Comparison of ENCODE assay signal across 31 cellular contexts in genomic region chr6:168062346-168063289, GRCh38. TPM values are rescaled to one million over a fixed set of nuclear protein-coding genes. Genes with fewer than 3 reads are reported as not detected.
"Had no signal": no experiment of that assay in that cellular context is flagged by ENCODE, and none has a peak within 500 bp of the region (broad histone marks: within the 10 kb centered on the region; RNA-seq: fewer than 3 reads in every experiment).

No MANE protein-coding gene starts in this region.

- H3K4me3 ChIP-seq: coronary artery, esophagus muscularis mucosa, gastroesophageal sphincter, heart right ventricle, lower lobe of right lung, mucosa of descending colon, prostate gland, right atrium auricular region, skin epidermis, spleen, testis, tibial artery had no signal

- H3K4me1 ChIP-seq: foreskin keratinocyte, lower lobe of right lung, parathyroid adenoma, prostate gland had no signal

- H3K9ac ChIP-seq: parathyroid adenoma had no signal

- H2AFZ ChIP-seq: parathyroid adenoma had no signal

- H3K27ac ChIP-seq: coronary artery, esophagus muscularis mucosa, foreskin keratinocyte, gastroesophageal sphincter, heart right ventricle, lower lobe of right lung, parathyroid adenoma, right atrium auricular region, skin epidermis, spleen, testis, tibial artery had no signal

- DNase-seq: dermis blood vessel endothelial cell; effector memory CD4-positive, alpha-beta T cell; foreskin keratinocyte; heart right ventricle; hippocampal formation; immature natural killer cell; islet precursor cell; kidney glomerular epithelial cell; left ventricle myocardium superior; lower lobe of right lung; naive B cell; spleen; stimulated activated CD4-positive, alpha-beta T cell treated with anti-CD3 and anti-CD28 coated beads, Interleukin-4, amount 100 ng/mL, for 4 hours; stimulated activated naive CD8-positive, alpha-beta T cell treated with anti-CD3 and anti-CD28 coated beads, Interleukin-15, Interleukin-2, amounts not matched to agents 100 U/mL and 50 U/mL, for 24 hours; testis; tibial artery had no signal

- H3K36me3 ChIP-seq: esophagus muscularis mucosa, gastroesophageal sphincter, heart right ventricle, lower lobe of right lung, prostate gland, right atrium auricular region, spleen, tibial artery had no signal

- H3K27me3 ChIP-seq: esophagus muscularis mucosa, foreskin keratinocyte, gastroesophageal sphincter, heart right ventricle, right atrium auricular region, spleen, testis, tibial artery had no signal

- H3K9me3 ChIP-seq: esophagus muscularis mucosa, gastroesophageal sphincter, heart right ventricle, lower lobe of right lung, mucosa of descending colon, prostate gland, right atrium auricular region, spleen, testis, tibial artery had no signal

- ATAC-seq: foreskin keratinocyte; gastroesophageal sphincter; heart right ventricle; left ventricle myocardium superior; lower lobe of right lung; natural killer cell treated with Interleukin-12 subunit alpha and Interleukin-12 subunit beta and Interleukin-15 and Interleukin-18, amount 100 ng/mL, for 72 hours; stimulated activated memory B cell treated with anti-CD40 and anti-IgM and Interleukin-4, amounts not matched to agents 10 μg/mL and 1 μg/mL and 100 μg/mL, for 72 hours; stimulated activated naive CD8-positive, alpha-beta T cell treated with anti-CD3 and anti-CD28 coated beads, Interleukin-15, Interleukin-2, amounts not matched to agents 100 U/mL and 50 U/mL, for 24 hours had no signal

RNA-seq across cellular contexts. Expression of gene FRMD1, which starts 16.4 kb away (rescaled TPM):
- total RNA-seq: dermis blood vessel endothelial cell; endothelial cell of umbilical vein; epithelial cell of proximal tubule; fibroblast of lung; foreskin keratinocyte; lower lobe of right lung; mesothelial cell of epicardium; natural killer cell treated with Interleukin-12 subunit alpha and Interleukin-12 subunit beta and Interleukin-15 and Interleukin-18, amount 100 ng/mL, for 72 hours; neural crest cell had no signal
- polyA plus RNA-seq: endothelial cell of umbilical vein, fibroblast of lung, foreskin keratinocyte, immature natural killer cell had no signal
